Comparison of ENCODE assay signal across 19 cellular contexts in the genomic region with DNA sequence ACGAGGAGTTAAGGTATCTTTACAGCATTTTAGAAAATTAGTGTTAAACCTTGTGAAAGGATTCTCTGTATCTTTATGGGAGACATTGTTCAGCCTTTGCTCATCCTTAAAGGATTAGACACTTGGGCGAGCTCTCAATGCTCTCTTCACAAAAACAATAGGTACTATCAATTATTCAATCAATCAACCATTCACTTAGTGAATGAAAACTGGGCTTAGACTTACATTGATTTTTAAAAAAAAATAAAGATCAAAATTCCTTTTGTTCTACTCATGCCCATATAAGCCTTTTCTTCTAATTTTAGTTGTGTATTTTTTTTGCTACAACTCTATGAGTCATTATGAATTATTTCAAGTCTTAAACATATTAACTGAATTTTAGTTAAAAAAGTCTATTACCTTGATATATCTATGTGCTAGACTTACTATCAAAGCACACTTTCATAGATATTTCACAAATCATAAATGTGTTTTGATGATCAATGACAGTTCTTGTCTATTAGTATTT.
"Had no signal": no experiment of that assay in that cellular context is flagged by ENCODE, and none has a peak within 500 bp of the region (broad histone marks: within the 10 kb centered on the region; RNA-seq: fewer than 3 reads in every experiment).

No MANE protein-coding gene starts in this region.

- ATAC-seq: activated naive CD4-positive, alpha-beta T cell treated with anti-CD3 and anti-CD28 coated beads, Interleukin-2, amount 50 U/mL, for 72 hours; gastrocnemius medialis; heart left ventricle; stimulated activated memory B cell treated with anti-CD40 and anti-IgM and Interleukin-4, amounts not matched to agents 10 μg/mL and 1 μg/mL and 100 μg/mL, for 72 hours; WTC11 had no signal

- H3K4me1 ChIP-seq: gastrocnemius medialis, heart left ventricle, thyroid gland had no signal

- H3K36me3 ChIP-seq: gastrocnemius medialis, thyroid gland had no signal

- H3K27me3 ChIP-seq: gastrocnemius medialis, heart left ventricle, thyroid gland had no signal

- H3K9me3 ChIP-seq: gastrocnemius medialis, heart left ventricle, thyroid gland had no signal

- H3K27ac ChIP-seq: gastrocnemius medialis, heart left ventricle, thyroid gland had no signal

- FAIRE-seq: TTC549 had no signal

- H3K4me3 ChIP-seq: gastrocnemius medialis, heart left ventricle, lung, thyroid gland had no signal

- DNase-seq: activated CD4-positive, alpha-beta memory T cell treated with anti-CD3 and anti-CD28 coated beads, Interleukin-2, amount 10 ng/mL, durations not matched to agents 7 days and 5 days; activated CD4-positive, alpha-beta T cell treated with anti-CD3 and anti-CD28 coated beads for 4 hours; activated effector memory CD4-positive, alpha-beta T cell treated with anti-CD3 and anti-CD28 coated beads, Interleukin-2, amount 50 U/mL, for 16 hours; activated T-cell treated with anti-CD3 and anti-CD28 coated beads, Interleukin-2, amount 50 U/mL, for 48 hours; amniotic stem cell; cortex of kidney; effector CD4-positive, alpha-beta T cell; gastrocnemius medialis; heart left ventricle; immature natural killer cell; naive B cell; retina; stimulated activated CD4-positive, alpha-beta T cell treated with anti-CD3 and anti-CD28 coated beads, Interleukin-2, amount 100 ng/mL, for 48 hours; thyroid gland had no signal
